2 cellular contexts compared by ENCODE assay signal in the genomic region with DNA sequence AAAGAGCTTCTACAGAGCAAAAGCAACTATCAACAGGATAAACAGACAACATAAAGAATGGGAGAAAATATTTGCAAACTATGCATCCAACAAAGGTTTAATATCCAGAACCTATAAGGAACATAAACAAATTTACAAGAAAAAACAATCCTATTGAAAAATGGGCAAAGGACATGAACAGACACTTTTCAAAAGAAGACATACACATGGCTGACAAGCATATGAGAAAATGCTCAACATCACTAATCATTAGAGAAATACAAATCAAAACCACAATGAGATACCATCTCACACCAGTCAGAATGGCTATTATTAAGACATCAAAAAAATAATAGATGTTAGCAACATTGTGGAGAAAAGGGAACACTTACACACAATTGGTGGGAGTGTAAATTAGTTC. TPM values are rescaled to one million over a fixed set of nuclear protein-coding genes. Genes with fewer than 3 reads are reported as not detected.
"Had no signal": no experiment of that assay in that cellular context is flagged by ENCODE, and none has a peak within 500 bp of the region (broad histone marks: within the 10 kb centered on the region; RNA-seq: fewer than 3 reads in every experiment).

No MANE protein-coding gene starts in this region.

RNA-seq across cellular contexts. Expression of a gene that starts 8.8 kb away (rescaled TPM):
- polyA plus RNA-seq: aorta, cardiac muscle cell had no signal
